ENCODE assay signal across 20 cellular contexts in genomic region chr6:53268858-53269608, GRCh38.
"Had no signal": no experiment of that assay in that cellular context is flagged by ENCODE, and none has a peak within 500 bp of the region (broad histone marks: within the 10 kb centered on the region; RNA-seq: fewer than 3 reads in every experiment).

No MANE protein-coding gene starts in this region.

- ATAC-seq: activated CD8-positive, alpha-beta memory T cell treated with anti-CD3 and anti-CD28 coated beads, Interleukin-2, amount 10 ng/mL, durations not matched to agents 7 days and 5 days; activated CD8-positive, alpha-beta T cell treated with anti-CD3 and anti-CD28 coated beads for 36 hours; foreskin keratinocyte; lower lobe of right lung; naive thymus-derived CD4-positive, alpha-beta T cell; stimulated activated naive CD8-positive, alpha-beta T cell treated with anti-CD3 and anti-CD28 coated beads, Interleukin-15, amount 100 ng/mL, for 72 hours; T-cell; WTC11 had no signal

- H3K9me3 ChIP-seq: lower lobe of right lung, prostate gland, suprapubic skin, tibial nerve had no signal

- DNase-seq: activated CD4-positive, alpha-beta T cell treated with anti-CD3 and anti-CD28 coated beads for 48 hours; activated CD8-positive, alpha-beta memory T cell treated with anti-CD3 and anti-CD28 coated beads, Interleukin-2, amount 10 ng/mL, durations not matched to agents 7 days and 5 days; activated CD8-positive, alpha-beta T cell treated with anti-CD3 and anti-CD28 coated beads for 36 hours; activated effector memory CD4-positive, alpha-beta T cell treated with Interleukin-2 at 50 U/mL for 16 hours; aorta; effector CD4-positive, alpha-beta T cell; foreskin keratinocyte; lower lobe of right lung; naive thymus-derived CD4-positive, alpha-beta T cell; stimulated activated CD4-positive, alpha-beta T cell treated with anti-CD3 and anti-CD28 coated beads, Interleukin-4, amount 100 ng/mL, for 24 hours; stimulated activated naive CD8-positive, alpha-beta T cell treated with anti-CD3 and anti-CD28 coated beads, Interleukin-15, amount 100 ng/mL, for 72 hours; T-cell; T1000 had no signal

- H3K27me3 ChIP-seq: foreskin keratinocyte, neural progenitor cell, suprapubic skin, tibial nerve had no signal

- H3K4me1 Mint-ChIP-seq: activated naive CD4-positive, alpha-beta T cell treated with anti-CD3 and anti-CD28 coated beads, Interleukin-2, amount 50 U/mL, for 24 hours; brain; neural progenitor cell; WTC11 had no signal

- H3K27ac Mint-ChIP-seq: activated CD8-positive, alpha-beta memory T cell treated with anti-CD3 and anti-CD28 coated beads, Interleukin-2, amount 10 ng/mL, durations not matched to agents 7 days and 5 days; activated CD8-positive, alpha-beta T cell treated with anti-CD3 and anti-CD28 coated beads for 36 hours; activated naive CD4-positive, alpha-beta T cell treated with anti-CD3 and anti-CD28 coated beads, Interleukin-2, amount 50 U/mL, for 24 hours; brain; neural progenitor cell; T-cell; WTC11 had no signal

- H3K27ac ChIP-seq: foreskin keratinocyte, lower lobe of right lung, neural progenitor cell, prostate gland, suprapubic skin, tibial nerve had no signal

- H3K4me3 ChIP-seq: lower lobe of right lung, neural progenitor cell, prostate gland, suprapubic skin, tibial nerve had no signal

- H3K9me3 Mint-ChIP-seq: activated CD8-positive, alpha-beta T cell treated with anti-CD3 and anti-CD28 coated beads for 36 hours; activated naive CD4-positive, alpha-beta T cell treated with anti-CD3 and anti-CD28 coated beads, Interleukin-2, amount 50 U/mL, for 24 hours; brain; naive thymus-derived CD4-positive, alpha-beta T cell; neural progenitor cell; stimulated activated naive CD8-positive, alpha-beta T cell treated with anti-CD3 and anti-CD28 coated beads, Interleukin-15, amount 100 ng/mL, for 72 hours; T-cell; WTC11 had no signal

- H3K9ac ChIP-seq: neural progenitor cell had no signal

- H3K4me1 ChIP-seq: foreskin keratinocyte, lower lobe of right lung, neural progenitor cell, prostate gland, suprapubic skin had no signal

- H3K4me3 Mint-ChIP-seq: activated CD8-positive, alpha-beta memory T cell treated with anti-CD3 and anti-CD28 coated beads, Interleukin-2, amount 10 ng/mL, durations not matched to agents 7 days and 5 days; activated CD8-positive, alpha-beta T cell treated with anti-CD3 and anti-CD28 coated beads for 36 hours; activated naive CD4-positive, alpha-beta T cell treated with anti-CD3 and anti-CD28 coated beads, Interleukin-2, amount 50 U/mL, for 24 hours; brain; naive thymus-derived CD4-positive, alpha-beta T cell; neural progenitor cell; stimulated activated naive CD8-positive, alpha-beta T cell treated with anti-CD3 and anti-CD28 coated beads, Interleukin-15, amount 100 ng/mL, for 72 hours; T-cell; WTC11 had no signal

- H3K27me3 Mint-ChIP-seq: activated CD8-positive, alpha-beta memory T cell treated with anti-CD3 and anti-CD28 coated beads, Interleukin-2, amount 10 ng/mL, durations not matched to agents 7 days and 5 days; activated CD8-positive, alpha-beta T cell treated with anti-CD3 and anti-CD28 coated beads for 36 hours; activated naive CD4-positive, alpha-beta T cell treated with anti-CD3 and anti-CD28 coated beads, Interleukin-2, amount 50 U/mL, for 24 hours; brain; naive thymus-derived CD4-positive, alpha-beta T cell; stimulated activated naive CD8-positive, alpha-beta T cell treated with anti-CD3 and anti-CD28 coated beads, Interleukin-15, amount 100 ng/mL, for 72 hours; T-cell had no signal
